In genomic region chr10:132685121-132685891, GRCh38 we compare ENCODE assay signal across 8 cellular contexts.
DNase-seq lines count a peak whose midpoint lies in the region; ATAC-seq and TF ChIP-seq lines count a peak whose summit lies in the region.

No MANE protein-coding gene starts in this region.

- H4K20me1 ChIP-seq in PC-3 (ENCODE audit: low read length) (no peaks in the 10 kb centered on the region), fibroblast of lung (ENCODE audit: control insufficient read depth, extremely low read depth, insufficient read depth, low read length) (no peaks in the 10 kb centered on the region), neural progenitor cell (ENCODE audit: low read depth) (peaks cover 5% of the 10 kb centered on the region)

- H3K4me2 ChIP-seq in PC-3 (ENCODE audit: low read length) (peak overlapping the region; percentile 81), fibroblast of lung (ENCODE audit: extremely low read depth, insufficient read depth, low read length) (no peak overlapping the region), neural progenitor cell (no peak overlapping the region)

- H3K36me3 ChIP-seq in PC-3 (ENCODE audit: low read depth, low read length) (no peaks in the 10 kb centered on the region; the same call in 1 of the 2 replicates), fibroblast of lung (ENCODE audit: control insufficient read depth, insufficient read depth, low read length) (no peaks in the 10 kb centered on the region), neural progenitor cell (no peaks in the 10 kb centered on the region)

- no peaks in the 10 kb centered on the region for H3K9me2 ChIP-seq in PC-3 (replicated peaks; ENCODE audit: low read length)

- H3K9me3 ChIP-seq in PC-3 (ENCODE audit: low read length) (no peaks in the 10 kb centered on the region), fibroblast of lung (ENCODE audit: control insufficient read depth, insufficient read depth, low read depth, low read length) (no peaks in the 10 kb centered on the region), neural progenitor cell (ENCODE audit: low read depth) (no peaks in the 10 kb centered on the region)

- H3K9ac ChIP-seq in PC-3 (ENCODE audit: low read length) (peak overlapping the region; percentile 84), fibroblast of lung (ENCODE audit: insufficient read depth, low read length) (no peak overlapping the region), neural progenitor cell (no peak overlapping the region)

- ATAC-seq in PC-3 (peak; percentile 86), HG03280 (IDR thresholded peaks at IDR 0.05; ENCODE audit: unreplicated experiment) (no peak)

- H3K4me1 Mint-ChIP-seq in neural progenitor cell: peaks cover 17% of the 10 kb centered on the region

- H2AFZ ChIP-seq in PC-3 (ENCODE audit: low read length) (peak overlapping the region; percentile 34; the same call in 1 of the 2 replicates), fibroblast of lung (ENCODE audit: low read length) (no peak overlapping the region), neural progenitor cell (replicated peaks) (no peak overlapping the region)

- no peak overlapping the region for H3K4me3 Mint-ChIP-seq in neural progenitor cell

- CTCF ChIA-PET in PC-3 (lab: Charles Lee) (interaction anchor here (0.7 kb wide), 1 partner anchor 31 kb away, joined by 3 read pairs; no protein-coding TSS in a partner anchor), GM10248 (lab: Yijun Ruan, JAX) (no interaction called here)

- H3K27ac ChIP-seq in PC-3 (ENCODE audit: low read length) (peak overlapping the region; percentile 99), fibroblast of lung (ENCODE audit: insufficient read depth, low read length) (no peak overlapping the region), neural progenitor cell (no peak overlapping the region)

- DNase-seq in H4 (ENCODE audit: low spot score): peak; percentile 43
- peak; percentile 88 for DNase-seq in PC-3
- DNase-seq in fibroblast of lung (ENCODE audit: low read depth in 2 of 2): peak; percentile 61 to 72
- peak; percentile 20 for DNase-seq in neural progenitor cell (ENCODE audit: low spot score)
- DNase-seq in T-helper 9 cell: no peak
- no peak for DNase-seq in NOMO-1 treated with dmso at 0.1 percent for 144 hours (lab: John Stamatoyannopoulos, UW; ENCODE audit: unreplicated experiment)
- no peak for DNase-seq in GM10248 (ENCODE audit: extremely low spot score)

- H3K9me3 Mint-ChIP-seq in neural progenitor cell: peaks cover 3% of the 10 kb centered on the region

- H3K36me3 Mint-ChIP-seq in neural progenitor cell: no peaks in the 10 kb centered on the region

- H3K4me1 ChIP-seq in PC-3 (ENCODE audit: insufficient read depth, low read length) (peaks cover 32% of the 10 kb centered on the region), fibroblast of lung (ENCODE audit: control insufficient read depth, extremely low read depth, insufficient read depth, low read length) (peaks cover 5% of the 10 kb centered on the region), neural progenitor cell (no peaks in the 10 kb centered on the region)

- H3K79me2 ChIP-seq in PC-3 (ENCODE audit: low read length) (peaks cover 76% of the 10 kb centered on the region), fibroblast of lung (ENCODE audit: control insufficient read depth, insufficient read depth, low read length) (no peaks in the 10 kb centered on the region), neural progenitor cell (ENCODE audit: low read depth) (no peaks in the 10 kb centered on the region)

- TF ChIP-seq CTCF in PC-3 (conservative IDR thresholded peaks at IDR 0.05; ENCODE audit: low read depth, low read length): no peak
- no peak for TF ChIP-seq CTCF in fibroblast of lung (conservative IDR thresholded peaks at IDR 0.05 in 1 of 2, IDR thresholded peaks at IDR 0.05 in 1 of 2; ENCODE audit: low read depth in 1 of 2, low read length in 2 of 2)
- TF ChIP-seq CTCF in neural progenitor cell (IDR thresholded peaks at IDR 0.05): no peak
- no peak for TF ChIP-seq CTCF in GM10248 (IDR thresholded peaks at IDR 0.05; ENCODE audit: control extremely low read depth, extremely low read depth, low read depth, missing control alignments)

- no peak overlapping the region for H3K27ac Mint-ChIP-seq in neural progenitor cell

- no peaks in the 10 kb centered on the region for H3K27me3 ChIP-seq in PC-3 (ENCODE audit: low read length)
- H3K27me3 ChIP-seq in fibroblast of lung (ENCODE audit: control insufficient read depth, insufficient read depth, low read length): no peaks in the 10 kb centered on the region
- H3K27me3 ChIP-seq in neural progenitor cell: no peaks in the 10 kb centered on the region

- H3F3A ChIP-seq in PC-3 (ENCODE audit: low read length, unreplicated experiment) (peaks cover 8% of the 10 kb centered on the region), neural progenitor cell (ENCODE audit: low read depth) (peaks cover 6% of the 10 kb centered on the region)

- peaks cover 11% of the 10 kb centered on the region for H3K27me3 Mint-ChIP-seq in neural progenitor cell (ENCODE audit: insufficient read depth, low read depth)

- intact Hi-C loops in PC-3 (cut with micrococcal nuclease): loop anchor here (1.0 to 5.0 kb wide), 2 partner anchors 19 to 33 kb away; no protein-coding TSS in a partner anchor

- H3K4me3 ChIP-seq in PC-3 (ENCODE audit: low read length) (peak overlapping the region; percentile 49), fibroblast of lung (replicated peaks in 1 of 4; ENCODE audit: control extremely low read depth in 1 of 4, insufficient read depth in 1 of 4, low read depth in 3 of 4, low read length in 4 of 4) (no peak overlapping the region), neural progenitor cell (no peak overlapping the region)

- no TSS peak for BruUV-seq in PC-3 (replicated peaks; lab: Mats Ljungman, UMichigan)

- POLR2A ChIA-PET in PC-3 (lab: Charles Lee; ENCODE audit: unreplicated experiment) (interaction anchor here (0.9 kb wide), 1 partner anchor 18 kb away, joined by 8 read pairs; no protein-coding TSS in a partner anchor), GM10248 (lab: Yijun Ruan, JAX) (no interaction called here)

Comparison
In these comparisons a context has a peak if more than half of its experiments do, and no peak if none do; other contexts are left out.
1. DNase-seq: peak in H4 (single experiment), PC-3 (single experiment), fibroblast of lung (2 of 2) and neural progenitor cell (single experiment); none in T-helper 9 cell (single experiment), NOMO-1 treated with dmso at 0.1 percent for 144 hours (single experiment) and GM10248 (single experiment).